Comparison of ENCODE assay signal across 8 cellular contexts in the genomic region with DNA sequence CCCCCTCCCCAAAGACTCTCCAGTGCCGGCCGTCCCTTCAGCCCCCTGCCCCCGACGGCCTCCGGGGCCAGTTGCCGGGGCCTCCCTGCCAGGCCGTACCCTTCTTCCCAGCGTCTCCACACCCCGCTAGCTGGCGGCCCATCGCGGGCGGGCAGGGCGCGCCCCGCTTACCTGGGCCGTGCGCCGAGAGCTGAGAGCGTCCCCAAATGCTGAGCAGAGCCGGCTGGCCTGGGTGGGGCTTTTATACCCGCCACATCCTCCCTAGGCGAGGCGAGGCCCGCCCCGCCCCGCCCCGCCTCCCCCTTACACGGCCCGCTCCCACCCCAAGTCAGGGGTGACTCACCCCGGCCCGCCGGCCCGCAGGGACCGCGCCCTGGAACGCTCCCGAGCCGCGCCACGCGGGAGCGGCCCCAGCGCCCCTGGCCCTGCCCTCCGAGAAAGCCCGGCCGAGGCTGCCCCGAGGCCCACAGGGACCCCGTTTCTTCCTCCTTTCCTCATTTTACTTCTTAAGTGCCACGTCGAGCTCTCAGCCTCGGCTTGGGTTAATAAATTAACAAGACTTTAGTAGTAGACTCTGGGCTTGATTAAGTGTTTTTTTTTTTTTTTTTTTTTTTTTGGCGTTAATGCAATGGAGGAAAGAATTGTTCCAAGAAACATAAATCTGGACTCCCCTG. TPM values are rescaled to one million over a fixed set of nuclear protein-coding genes. Genes with fewer than 3 reads are reported as not detected.
A peak's percentile ranks its signal among the peaks of the same experiment; 100 is the strongest.
DNase-seq lines count a peak whose midpoint lies in the region; ATAC-seq and TF ChIP-seq lines count a peak whose summit lies in the region.

ANXA2 (minus strand) TSS at position 215 of the 674 bp plus-strand sequence. CDS start 11,911 bp downstream, outside the sequence.

- peak within 1 kb of the TSS; percentile 58 for H3K4me3 ChIP-seq in GM12865 (ENCODE audit: low read depth, low read length)
- H3K4me3 ChIP-seq in kidney epithelial cell (ENCODE audit: low read depth, low read length) = peak within 1 kb of the TSS; percentile 98

- peaks cover 2% of the 10 kb centered on the region for H3K36me3 ChIP-seq in kidney epithelial cell (ENCODE audit: control insufficient read depth, insufficient read depth, low read length)

- POLR2A ChIA-PET in activated B cell treated with CpG ODN at 0.5 μM for 24 hours (lab: Charles Lee) = interaction anchor here (0.5 to 1.9 kb wide), 13 partner anchors 9 to 999 kb away, joined by 3 to 27 read pairs (median 5); partner anchors contain the start of genes BNIP2 and ICE2

- peak within 1 kb of the TSS; percentile 95 for H3K27ac Mint-ChIP-seq in activated B cell treated with CpG ODN at 0.5 μM for 24 hours

- peak within 1 kb of the TSS; percentile 96 for H3K4me3 Mint-ChIP-seq in activated B cell treated with CpG ODN at 0.5 μM for 24 hours

- peak; percentile 75 for ATAC-seq in activated B cell treated with CpG ODN at 0.5 μM for 24 hours (ENCODE audit: low read depth)

- intact Hi-C loops in activated B cell treated with CpG ODN at 0.5 μM for 24 hours (cut with micrococcal nuclease) = loop anchor here (1.0 to 10.0 kb wide), 5 partner anchors 10 to 1667 kb away; partner anchors contain the start of genes BNIP2, C2CD4A, ICE2 and VPS13C

- H3K27me3 Mint-ChIP-seq in activated B cell treated with CpG ODN at 0.5 μM for 24 hours = no peaks in the 10 kb centered on the region

- H3K4me1 Mint-ChIP-seq in activated B cell treated with CpG ODN at 0.5 μM for 24 hours = peaks cover 42% of the 10 kb centered on the region

- no peaks in the 10 kb centered on the region for H3K9me3 Mint-ChIP-seq in activated B cell treated with CpG ODN at 0.5 μM for 24 hours

- H3K36me3 Mint-ChIP-seq in activated B cell treated with CpG ODN at 0.5 μM for 24 hours (ENCODE audit: low read depth) = peaks cover 33% of the 10 kb centered on the region

- TF ChIP-seq CTCF in GM12865 (IDR thresholded peaks at IDR 0.05; ENCODE audit: insufficient read depth, low read depth, low read length, missing control alignments) (no peak), activated B cell treated with CpG ODN at 0.5 μM for 24 hours (IDR thresholded peaks at IDR 0.05) (no peak), kidney epithelial cell (IDR thresholded peaks at IDR 0.05; ENCODE audit: insufficient read depth, low read length, poor library complexity, severe bottlenecking) (no peak)

- CTCF ChIA-PET in activated B cell treated with CpG ODN at 0.5 μM for 24 hours (lab: Charles Lee) = interaction anchor here (1.1 kb wide), 1 partner anchor 123 kb away, joined by 3 read pairs; no protein-coding TSS in a partner anchor

- DNase-seq in GM12865 (ENCODE audit: low read depth) = peak; percentile 94
- peak; percentile 79 for DNase-seq in GOT3 (lab: John Stamatoyannopoulos, UW)
- DNase-seq in LHCN-M2 (ENCODE audit: low read depth) = peak; percentile 90
- DNase-seq in activated B cell treated with CpG ODN at 0.5 μM for 24 hours = peak; percentile 76
- DNase-seq in central memory CD4-positive, alpha-beta T cell = peak; percentile 81
- DNase-seq in kidney epithelial cell (ENCODE audit: low read depth) = no peak
- DNase-seq in stimulated activated CD4-positive, alpha-beta T cell treated with anti-CD3 and anti-CD28 coated beads, Interleukin-2, amount 100 ng/mL, for 4 hours (ENCODE audit: low read depth) = peak; percentile 79
- DNase-seq in middle frontal gyrus (ENCODE audit: extremely low spot score, low spot score) = no peak

- H3K27me3 ChIP-seq in kidney epithelial cell (ENCODE audit: control insufficient read depth, insufficient read depth, low read length) = no peaks in the 10 kb centered on the region

RNA-seq across cellular contexts. Expression of gene ANXA2, which starts in this region (rescaled TPM):
- total RNA-seq in LHCN-M2 (2014; rRNA removed) = 3,230 and 3,804 TPM in 2 replicates
- 7,075 TPM for polyA plus RNA-seq in LHCN-M2 (2012)
- 218 and 231 TPM in 2 replicates for total RNA-seq in activated B cell treated with CpG ODN at 0.5 μM for 24 hours
- total RNA-seq in kidney epithelial cell = 2,658 and 2,688 TPM in 2 replicates

Comparison
In these comparisons a context has a peak if more than half of its experiments do, and no peak if none do; other contexts are left out.
1. RNA of gene ANXA2 (total RNA-seq): 3,230 to 3,804 TPM in LHCN-M2 and 2,658 to 2,688 TPM in kidney epithelial cell; 218 to 231 TPM in activated B cell treated with CpG ODN at 0.5 μM for 24 hours; every median in the first group is over 10 times any median in the second.
2. DNase-seq: peak in GM12865 (single experiment), GOT3 (single experiment), LHCN-M2 (single experiment), activated B cell treated with CpG ODN at 0.5 μM for 24 hours (single experiment), central memory CD4-positive, alpha-beta T cell (single experiment) and stimulated activated CD4-positive, alpha-beta T cell treated with anti-CD3 and anti-CD28 coated beads, Interleukin-2, amount 100 ng/mL, for 4 hours (single experiment); none in kidney epithelial cell (single experiment) and middle frontal gyrus (single experiment).